In the genomic region with DNA sequence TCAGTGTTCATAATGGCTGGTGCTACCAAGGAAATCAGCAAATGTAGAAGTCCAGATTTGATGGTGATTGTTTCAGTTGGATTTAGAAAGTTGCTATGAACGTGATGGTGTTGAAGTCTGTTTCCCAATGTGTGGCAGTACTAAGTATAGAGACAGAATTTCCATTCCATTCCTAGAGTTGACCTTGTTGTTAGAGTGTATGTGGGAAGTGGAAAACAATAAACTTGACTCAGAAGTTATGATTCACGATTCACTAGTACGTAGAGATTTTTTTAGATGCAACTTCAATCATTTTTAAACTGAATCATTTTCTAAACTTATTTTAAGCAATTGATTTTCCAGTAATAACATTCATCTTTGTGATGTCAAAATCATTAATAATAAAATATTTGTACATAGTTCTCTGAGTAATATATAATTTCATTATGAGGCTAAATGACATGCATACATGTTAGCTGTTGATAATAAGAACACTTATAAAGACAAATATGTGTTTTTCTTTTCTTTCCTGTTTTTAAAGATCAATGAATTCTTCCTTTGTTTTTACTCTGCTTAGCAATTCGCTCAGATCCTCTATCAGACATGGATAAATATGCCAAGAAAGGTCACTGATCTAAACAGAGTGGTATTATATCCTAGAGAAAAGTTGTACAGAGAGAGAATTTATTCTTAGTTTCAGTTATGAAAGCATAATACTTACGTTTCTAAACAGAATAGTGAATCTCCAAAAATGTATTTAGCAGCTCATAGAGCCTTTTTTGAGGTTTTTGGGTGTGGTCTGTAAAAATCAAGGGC, we compare ENCODE assay signal across 19 cellular contexts.
"Had no signal": no experiment of that assay in that cellular context is flagged by ENCODE, and none has a peak within 500 bp of the region (broad histone marks: within the 10 kb centered on the region; RNA-seq: fewer than 3 reads in every experiment).

No MANE protein-coding gene starts in this region.

- DNase-seq: activated CD4-positive, alpha-beta memory T cell treated with anti-CD3 and anti-CD28 coated beads, Interleukin-2, amount 10 ng/mL, durations not matched to agents 7 days and 5 days; activated CD4-positive, alpha-beta T cell treated with anti-CD3 and anti-CD28 coated beads for 48 hours; activated CD4-positive, CD25-positive, alpha-beta regulatory T cell; activated CD8-positive, alpha-beta memory T cell treated with anti-CD3 and anti-CD28 coated beads, Interleukin-2, amount 10 ng/mL, durations not matched to agents 7 days and 5 days; activated naive CD4-positive, alpha-beta T cell; activated naive CD8-positive, alpha-beta T cell treated with anti-CD3 and anti-CD28 coated beads, Interleukin-2, amount 10 ng/mL, durations not matched to agents 7 days and 5 days; anterior cingulate cortex; cerebellar nuclear complex; cortex of kidney; hypothalamus; lower lobe of right lung; natural killer cell; pancreas; stimulated activated CD4-positive, alpha-beta T cell treated with anti-CD3 and anti-CD28 coated beads, Interleukin-4, amount 100 ng/mL, for 24 hours; stomach; T-helper 1 cell; T-helper 9 cell had no signal

- H3K27ac ChIP-seq: lower lobe of right lung, pancreas, stomach had no signal

- H3K9me3 ChIP-seq: lower lobe of right lung, pancreas, stomach had no signal

- H3K36me3 ChIP-seq: lower lobe of right lung, pancreas, stomach had no signal

- H3K4me1 ChIP-seq: lower lobe of right lung, pancreas, stomach had no signal

- H3K4me3 ChIP-seq: lower lobe of right lung, pancreas, stomach had no signal

- ATAC-seq: activated CD8-positive, alpha-beta memory T cell treated with anti-CD3 and anti-CD28 coated beads, Interleukin-2, amount 10 ng/mL, durations not matched to agents 7 days and 5 days; lower lobe of right lung; natural killer cell; pancreas; sciatic nerve; stimulated activated effector memory CD8-positive, alpha-beta T cell treated with anti-CD3 and anti-CD28 coated beads, Interleukin-12 subunit alpha, Interleukin-12 subunit beta, amount 100 ng/mL, for 72 hours had no signal

- H3K27me3 ChIP-seq: pancreas, stomach had no signal
